Comparison of ENCODE assay signal across 8 cellular contexts in genomic region chr1:205774277-205775014, GRCh38. TPM values are rescaled to one million over a fixed set of nuclear protein-coding genes. Genes with fewer than 3 reads are reported as not detected.
DNase-seq lines count a peak whose midpoint lies in the region; ATAC-seq and TF ChIP-seq lines count a peak whose summit lies in the region.

No MANE protein-coding gene starts in this region.

- peak; percentile 13 for ATAC-seq in HG02852 (IDR thresholded peaks at IDR 0.05; ENCODE audit: unreplicated experiment)

- H3K36me3 ChIP-seq in WERI-Rb-1 (peaks cover 9% of the 10 kb centered on the region), colonic mucosa (no peaks in the 10 kb centered on the region)

- H3K27me3 ChIP-seq in WERI-Rb-1 (ENCODE audit: insufficient read depth, low read depth, severe bottlenecking) (no peaks in the 10 kb centered on the region), colonic mucosa (no peaks in the 10 kb centered on the region)

- intact Hi-C loops in colonic mucosa (cut with DNase I) = no loop called here

- peak; percentile 12 for DNase-seq in EL
- DNase-seq in WERI-Rb-1 = peak; percentile 86
- peak; percentile 23 for DNase-seq in colonic mucosa
- peak; percentile 21 for DNase-seq in medulla oblongata (ENCODE audit: extremely low spot score)
- peak; percentile 8 to 16 for DNase-seq in stimulated activated CD8-positive, alpha-beta memory T cell treated with anti-CD3 and anti-CD28 coated beads, Interleukin-7, amount 100 ng/mL, for 4 hours (ENCODE audit: low read depth in 2 of 2)
- DNase-seq in NCI-H2107 (lab: John Stamatoyannopoulos, UW) = no peak
- DNase-seq in NCI-H526 treated with DMSO at 0.1 percent for 48 hours (lab: John Stamatoyannopoulos, UW) = no peak

- peak overlapping the region; percentile 23 for H3K27ac ChIP-seq in WERI-Rb-1
- H3K27ac ChIP-seq in colonic mucosa = peak overlapping the region; percentile 30

- H3K9me3 ChIP-seq in WERI-Rb-1 (ENCODE audit: severe bottlenecking) = peaks cover 7% of the 10 kb centered on the region
- H3K9me3 ChIP-seq in colonic mucosa = no peaks in the 10 kb centered on the region

- H3K4me3 ChIP-seq in WERI-Rb-1 (ENCODE audit: low read depth, low read length) (peak overlapping the region; percentile 70), colonic mucosa (peak overlapping the region; percentile 66)

- H3K4me1 ChIP-seq in colonic mucosa = no peaks in the 10 kb centered on the region

- TF ChIP-seq CTCF in WERI-Rb-1 (IDR thresholded peaks at IDR 0.05; ENCODE audit: low read depth, low read length) (no peak), colonic mucosa (IDR thresholded peaks at IDR 0.05) (no peak)

- peak overlapping the region; percentile 56 to 80 for H3K9ac ChIP-seq in colonic mucosa (ENCODE audit: low read depth in 2 of 2, low read length in 2 of 2)

RNA-seq across cellular contexts. Expression of gene RAB29, which starts 0.8 kb away (rescaled TPM):
- 10 to 100 TPM in 1 of 2 donors, 1 to 10 TPM in 1; 7.5 to 10.2 TPM for total RNA-seq in colonic mucosa

RNA-seq across cellular contexts. Expression of gene NUCKS1, which starts 24.5 kb away (rescaled TPM):
- total RNA-seq in colonic mucosa = 100 to 1,000 TPM; 117 to 123 TPM

RNA-seq across cellular contexts. Expression of gene SLC41A1, which starts 38.6 kb away (rescaled TPM):
- 1 to 10 TPM; 4.8 to 8.1 TPM for total RNA-seq in colonic mucosa

Comparison
In these comparisons a context has a peak if more than half of its experiments do, and no peak if none do; other contexts are left out.
1. DNase-seq: peak in EL (single experiment), WERI-Rb-1 (single experiment), colonic mucosa (single experiment), medulla oblongata (single experiment) and stimulated activated CD8-positive, alpha-beta memory T cell treated with anti-CD3 and anti-CD28 coated beads, Interleukin-7, amount 100 ng/mL, for 4 hours (2 of 2); none in NCI-H2107 (single experiment) and NCI-H526 treated with DMSO at 0.1 percent for 48 hours (single experiment).